8 cellular contexts compared by ENCODE assay signal in the genomic region with DNA sequence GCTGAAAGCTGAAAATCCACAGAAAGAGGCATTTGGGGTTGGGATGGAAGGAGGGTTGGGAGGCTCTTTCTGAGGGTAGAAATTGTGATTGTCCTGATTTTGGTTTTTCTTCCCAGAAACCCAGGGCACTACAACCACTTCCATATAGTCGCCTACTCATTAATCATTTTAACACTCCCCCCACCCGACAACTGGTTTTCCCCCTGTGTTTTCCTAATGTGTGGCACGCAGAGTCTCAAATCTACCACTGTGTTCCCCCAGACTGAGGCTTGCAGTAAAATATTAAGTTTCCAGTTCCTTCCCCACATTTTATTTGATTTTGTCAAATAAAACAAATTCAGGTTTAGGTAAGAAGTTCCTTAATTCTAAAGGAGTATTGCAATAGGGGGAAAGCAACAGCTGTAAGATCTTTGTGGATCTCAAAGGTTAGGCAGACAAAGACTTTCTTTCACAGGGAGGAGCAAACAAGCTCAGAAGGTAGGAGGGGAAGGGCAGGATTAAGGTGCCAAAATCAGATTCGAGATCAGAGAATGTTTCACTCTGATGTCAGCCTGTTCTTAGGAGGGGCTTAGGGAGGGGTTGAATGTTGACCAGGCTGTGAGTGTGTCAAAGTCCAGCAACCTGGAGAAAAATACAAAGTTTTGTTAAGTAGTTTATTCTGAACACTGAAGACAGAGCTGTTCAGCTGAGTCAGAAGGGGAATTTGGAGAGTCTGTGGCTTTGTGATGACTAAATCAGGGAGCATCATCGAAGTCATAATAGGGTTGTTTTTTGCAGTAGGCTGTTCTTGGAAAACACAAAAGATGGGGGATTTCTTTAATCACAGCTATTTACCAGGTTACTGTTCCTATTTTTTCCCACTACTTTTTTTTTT. TPM values are rescaled to one million over a fixed set of nuclear protein-coding genes. Genes with fewer than 3 reads are reported as not detected.
DNase-seq lines count a peak whose midpoint lies in the region; ATAC-seq and TF ChIP-seq lines count a peak whose summit lies in the region.

No MANE protein-coding gene starts in this region.

- CTCF ChIA-PET in CD4-positive, alpha-beta T cell (lab: Charles Lee) = interaction anchor here (0.8 to 3.4 kb wide), 3 partner anchors 8 to 79 kb away, joined by 4 to 21 read pairs (median 15); no protein-coding TSS in a partner anchor
- CTCF ChIA-PET in activated CD4-positive, alpha-beta T cell treated with anti-CD3 and anti-CD28 coated beads, Interleukin-2, amount 10 ng/mL, durations not matched to agents 7 days and 5 days (lab: Charles Lee) = interaction anchor here (0.6 to 2.8 kb wide), 4 partner anchors 9 to 700 kb away, joined by 3 to 13 read pairs (median 4); no protein-coding TSS in a partner anchor

- no peak for TF ChIP-seq CTCF in CD4-positive, alpha-beta T cell (IDR thresholded peaks at IDR 0.05)

- DNase-seq in CD4-positive, alpha-beta T cell = peak in 5 of 10 experiments; percentile 19 to 27 (median 25)
- peak; percentile 60 for DNase-seq in activated CD4-positive, alpha-beta T cell treated with anti-CD3 and anti-CD28 coated beads, Interleukin-2, amount 10 ng/mL, durations not matched to agents 7 days and 5 days
- DNase-seq in fibroblast of the conjunctiva (ENCODE audit: low read depth) = peak; percentile 64
- peak; percentile 61 for DNase-seq in stimulated activated CD8-positive, alpha-beta memory T cell treated with anti-CD3 and anti-CD28 coated beads, Interleukin-4, amount 100 ng/mL, for 48 hours
- DNase-seq in cerebellar cortex (ENCODE audit: low spot score) = no peak
- DNase-seq in NCI-H510A treated with DMSO at 0.1 percent for 48 hours (lab: John Stamatoyannopoulos, UW) = no peak

- ATAC-seq in CD4-positive, alpha-beta T cell (ENCODE audit: poor library complexity) = peak; percentile 48
- ATAC-seq in GM19395 (IDR thresholded peaks at IDR 0.05; ENCODE audit: unreplicated experiment) = peak; percentile 70
- ATAC-seq in HG03442 (IDR thresholded peaks at IDR 0.05; ENCODE audit: unreplicated experiment) = peak; percentile 67

- no peaks in the 10 kb centered on the region for H3K9me3 ChIP-seq in CD4-positive, alpha-beta T cell (ENCODE audit: control insufficient read depth, low read length)

- H3K4me1 Mint-ChIP-seq in CD4-positive, alpha-beta T cell (ENCODE audit: low read depth) = peaks cover 85% of the 10 kb centered on the region
- peaks cover 73% of the 10 kb centered on the region for H3K4me1 Mint-ChIP-seq in activated CD4-positive, alpha-beta T cell treated with anti-CD3 and anti-CD28 coated beads, Interleukin-2, amount 10 ng/mL, durations not matched to agents 7 days and 5 days

- H3K36me3 Mint-ChIP-seq in CD4-positive, alpha-beta T cell (ENCODE audit: low read depth) = peaks cover 70% of the 10 kb centered on the region
- peaks cover 76% of the 10 kb centered on the region for H3K36me3 Mint-ChIP-seq in activated CD4-positive, alpha-beta T cell treated with anti-CD3 and anti-CD28 coated beads, Interleukin-2, amount 10 ng/mL, durations not matched to agents 7 days and 5 days (ENCODE audit: low read depth)

- peak overlapping the region; percentile 49 for H3K4me3 Mint-ChIP-seq in CD4-positive, alpha-beta T cell
- peak overlapping the region; percentile 82 for H3K4me3 Mint-ChIP-seq in activated CD4-positive, alpha-beta T cell treated with anti-CD3 and anti-CD28 coated beads, Interleukin-2, amount 10 ng/mL, durations not matched to agents 7 days and 5 days

- no peaks in the 10 kb centered on the region for H3K27me3 ChIP-seq in CD4-positive, alpha-beta T cell (ENCODE audit: control insufficient read depth, insufficient read depth, low read length)

- POLR2A ChIA-PET in CD4-positive, alpha-beta T cell (lab: Charles Lee) = interaction anchor here (0.7 to 1.4 kb wide), 4 partner anchors 8 to 164 kb away, joined by 3 to 7 read pairs (median 4); a partner anchor contains a TSS
- POLR2A ChIA-PET in activated CD4-positive, alpha-beta T cell treated with anti-CD3 and anti-CD28 coated beads, Interleukin-2, amount 10 ng/mL, durations not matched to agents 7 days and 5 days (lab: Charles Lee) = interaction anchor here (0.9 kb wide), 2 partner anchors 31 to 164 kb away, joined by 3 to 4 read pairs; a partner anchor contains a TSS

- intact Hi-C loops in CD4-positive, alpha-beta T cell (cut with DNase I, micrococcal nuclease) = loop anchor here in 1 of 2 experiments (2.0 to 10.0 kb wide), 3 partner anchors 44 to 672 kb away; a partner anchor contains a TSS

- no peaks in the 10 kb centered on the region for H3K9me3 Mint-ChIP-seq in CD4-positive, alpha-beta T cell
- H3K9me3 Mint-ChIP-seq in activated CD4-positive, alpha-beta T cell treated with anti-CD3 and anti-CD28 coated beads, Interleukin-2, amount 10 ng/mL, durations not matched to agents 7 days and 5 days = peaks cover 24% of the 10 kb centered on the region

- H3K27ac Mint-ChIP-seq in CD4-positive, alpha-beta T cell = peak overlapping the region; percentile 74
- H3K27ac Mint-ChIP-seq in activated CD4-positive, alpha-beta T cell treated with anti-CD3 and anti-CD28 coated beads, Interleukin-2, amount 10 ng/mL, durations not matched to agents 7 days and 5 days = peak overlapping the region; percentile 98

- H3K27me3 Mint-ChIP-seq in CD4-positive, alpha-beta T cell = no peaks in the 10 kb centered on the region
- no peaks in the 10 kb centered on the region for H3K27me3 Mint-ChIP-seq in activated CD4-positive, alpha-beta T cell treated with anti-CD3 and anti-CD28 coated beads, Interleukin-2, amount 10 ng/mL, durations not matched to agents 7 days and 5 days

- peak overlapping the region; percentile 59 for H3K27ac ChIP-seq in CD4-positive, alpha-beta T cell (ENCODE audit: low read depth, low read length)

RNA-seq across cellular contexts. Expression of a gene that starts 3.6 kb away (rescaled TPM):
- 10 to 100 TPM; 56.0 to 57.9 TPM for total RNA-seq in CD4-positive, alpha-beta T cell
- 10 to 100 TPM; 45.0 to 46.7 TPM for total RNA-seq in activated CD4-positive, alpha-beta T cell treated with anti-CD3 and anti-CD28 coated beads, Interleukin-2, amount 10 ng/mL, durations not matched to agents 7 days and 5 days

Comparison
In these comparisons a context has a peak if more than half of its experiments do, and no peak if none do; other contexts are left out.
1. DNase-seq: peak in activated CD4-positive, alpha-beta T cell treated with anti-CD3 and anti-CD28 coated beads, Interleukin-2, amount 10 ng/mL, durations not matched to agents 7 days and 5 days (single experiment), fibroblast of the conjunctiva (single experiment) and stimulated activated CD8-positive, alpha-beta memory T cell treated with anti-CD3 and anti-CD28 coated beads, Interleukin-4, amount 100 ng/mL, for 48 hours (single experiment); none in cerebellar cortex (single experiment) and NCI-H510A treated with DMSO at 0.1 percent for 48 hours (single experiment).
2. Peak in every context shown above with its lines, with median percentiles within 50 percentile points of each other: ATAC-seq.